9 cellular contexts compared by ENCODE assay signal in the genomic region with DNA sequence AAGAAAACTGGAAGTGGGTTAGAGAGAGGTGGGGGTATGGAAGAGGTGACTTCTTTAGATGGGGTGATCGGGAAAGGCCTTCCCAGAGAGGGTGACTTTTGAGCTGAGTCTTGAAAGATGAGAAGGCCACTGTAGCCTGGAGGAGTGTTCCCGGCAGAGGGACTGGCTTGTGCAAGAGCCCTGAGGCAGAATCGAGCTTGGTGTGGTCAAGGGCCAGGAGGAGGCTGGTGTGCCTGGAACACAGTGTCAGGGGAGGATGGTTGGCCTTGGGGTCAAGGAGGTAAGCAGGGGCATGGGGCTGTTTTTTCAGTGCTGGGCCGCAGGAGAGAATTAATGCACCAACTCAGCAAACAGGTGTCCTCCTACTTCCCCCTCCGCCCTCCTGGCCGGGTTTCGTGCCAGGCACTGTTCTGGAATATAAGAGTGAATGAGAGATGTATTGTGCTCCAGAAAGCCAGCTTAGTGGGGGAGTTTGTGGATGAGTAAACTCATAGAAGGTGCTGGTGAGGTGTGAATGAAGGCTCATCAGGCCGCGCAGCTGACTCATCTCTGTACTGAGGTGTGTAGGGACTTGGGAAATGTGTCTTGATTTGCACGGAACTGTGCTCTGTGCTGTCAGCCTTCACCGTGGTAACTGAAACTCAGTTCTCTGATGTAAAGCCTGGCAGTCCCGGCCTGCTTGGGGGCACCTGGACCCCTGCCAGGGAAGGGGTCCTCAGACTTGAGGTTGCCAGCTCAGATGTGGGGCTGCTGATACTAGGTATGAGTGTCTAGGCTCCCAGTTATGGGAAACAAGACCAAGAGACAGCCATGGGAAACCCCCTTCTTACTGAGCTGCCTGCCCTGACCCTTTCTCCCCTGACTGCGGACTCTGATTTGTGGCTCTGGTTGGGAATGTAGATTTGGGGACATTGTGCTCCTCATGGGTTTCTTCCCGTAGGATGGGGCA. TPM values are rescaled to one million over a fixed set of nuclear protein-coding genes. Genes with fewer than 3 reads are reported as not detected.
DNase-seq lines count a peak whose midpoint lies in the region; ATAC-seq and TF ChIP-seq lines count a peak whose summit lies in the region.
"Had no signal": no experiment of that assay in that cellular context is flagged by ENCODE, and none has a peak within 500 bp of the region (broad histone marks: within the 10 kb centered on the region; RNA-seq: fewer than 3 reads in every experiment).

No MANE protein-coding gene starts in this region.

- peaks cover 95% of the 10 kb centered on the region for H3K4me1 Mint-ChIP-seq in stimulated activated memory B cell treated with anti-CD40 and anti-IgM and Interleukin-4, amounts not matched to agents 10 μg/mL and 1 μg/mL and 100 μg/mL, for 72 hours

- DNase-seq in activated CD8-positive, alpha-beta memory T cell treated with anti-CD3 and anti-CD28 coated beads for 1 hour (ENCODE audit: extremely low read depth in 1 of 2, low read depth in 1 of 2), result peak; percentile 29 to 32
- DNase-seq in foreskin keratinocyte (peak; percentile 87 to 93), testis (no peak), NCI-H1092 treated with DMSO at 0.1 percent for 48 hours (lab: John Stamatoyannopoulos, UW) (no peak), NCI-H748 (lab: John Stamatoyannopoulos, UW; ENCODE audit: unreplicated experiment) (no peak)

- no peaks in the 10 kb centered on the region for H3K9me3 Mint-ChIP-seq in stimulated activated memory B cell treated with anti-CD40 and anti-IgM and Interleukin-4, amounts not matched to agents 10 μg/mL and 1 μg/mL and 100 μg/mL, for 72 hours

- no peaks in the 10 kb centered on the region for H3K9me3 ChIP-seq in testis

- peak overlapping the region; percentile 43 for H3K4me3 Mint-ChIP-seq in stimulated activated memory B cell treated with anti-CD40 and anti-IgM and Interleukin-4, amounts not matched to agents 10 μg/mL and 1 μg/mL and 100 μg/mL, for 72 hours

- WGBS in testis, 2 donors, result 83 to 88% methylated on average over 14 of the region's 14 CpGs

- intact Hi-C loops in testis (cut with DNase I; ENCODE audit: low total_unique reads), result no loop called here

- H3K4me3 ChIP-seq in testis, result no peak overlapping the region

- TF ChIP-seq CTCF in foreskin keratinocyte (conservative IDR thresholded peaks at IDR 0.05), result no peak
- no peak for TF ChIP-seq CTCF in testis (IDR thresholded peaks at IDR 0.05)

- H3K27me3 ChIP-seq in foreskin keratinocyte (peaks cover 17% of the 10 kb centered on the region), testis (no peaks in the 10 kb centered on the region)

- TF ChIP-seq POLR2A in testis (IDR thresholded peaks at IDR 0.05), result no peak

- ATAC-seq in GM19328 (IDR thresholded peaks at IDR 0.05; ENCODE audit: unreplicated experiment) (peak; percentile 54), HG03196 (IDR thresholded peaks at IDR 0.05; ENCODE audit: unreplicated experiment) (peak; percentile 57), foreskin keratinocyte (peak; percentile 95)
- ATAC-seq in stimulated activated memory B cell treated with anti-CD40 and anti-IgM and Interleukin-4, amounts not matched to agents 10 μg/mL and 1 μg/mL and 100 μg/mL, for 72 hours, result peak; percentile 85

- H3K4me1 ChIP-seq in foreskin keratinocyte (peaks cover 10% of the 10 kb centered on the region), testis (no peaks in the 10 kb centered on the region)

- H3K27ac ChIP-seq in foreskin keratinocyte (peak overlapping the region; percentile 83), testis (no peak overlapping the region)
- H3K27ac ChIP-seq: VCaP had no signal

- peak overlapping the region; percentile 88 for H3K27ac Mint-ChIP-seq in stimulated activated memory B cell treated with anti-CD40 and anti-IgM and Interleukin-4, amounts not matched to agents 10 μg/mL and 1 μg/mL and 100 μg/mL, for 72 hours

- no peaks in the 10 kb centered on the region for H3K27me3 Mint-ChIP-seq in stimulated activated memory B cell treated with anti-CD40 and anti-IgM and Interleukin-4, amounts not matched to agents 10 μg/mL and 1 μg/mL and 100 μg/mL, for 72 hours

- H3K36me3 Mint-ChIP-seq in stimulated activated memory B cell treated with anti-CD40 and anti-IgM and Interleukin-4, amounts not matched to agents 10 μg/mL and 1 μg/mL and 100 μg/mL, for 72 hours, result no peaks in the 10 kb centered on the region

- no peaks in the 10 kb centered on the region for H3K36me3 ChIP-seq in testis (ENCODE audit: low read depth, missing control alignments)

RNA-seq across cellular contexts. Expression of a gene that starts 15.3 kb away (rescaled TPM):
- total RNA-seq in foreskin keratinocyte, result 1.3 and 2.2 TPM in 2 replicates
- polyA plus RNA-seq in foreskin keratinocyte, result 0.65 and 0.75 TPM in 2 replicates
- total RNA-seq in testis, result 10 to 100 TPM; 44.8 to 80.7 TPM
- 63.7 TPM for polyA plus RNA-seq in testis (ENCODE audit: insufficient read depth, low read depth, low replicate concordance)

Comparison
In these comparisons a context has a peak if more than half of its experiments do, and no peak if none do; other contexts are left out.
1. DNase-seq: peak in activated CD8-positive, alpha-beta memory T cell treated with anti-CD3 and anti-CD28 coated beads for 1 hour (2 of 2) and foreskin keratinocyte (2 of 2); none in testis (single experiment), NCI-H1092 treated with DMSO at 0.1 percent for 48 hours (single experiment) and NCI-H748 (single experiment).
2. RNA of a gene that starts 15.3 kb away (total RNA-seq): 44.8 to 80.7 TPM in testis; 1.3 to 2.2 TPM in foreskin keratinocyte; every median in the first group is over 10 times any median in the second.
3. Peak in every context shown above with its lines, with median percentiles within 50 percentile points of each other: ATAC-seq.